In the genomic region with DNA sequence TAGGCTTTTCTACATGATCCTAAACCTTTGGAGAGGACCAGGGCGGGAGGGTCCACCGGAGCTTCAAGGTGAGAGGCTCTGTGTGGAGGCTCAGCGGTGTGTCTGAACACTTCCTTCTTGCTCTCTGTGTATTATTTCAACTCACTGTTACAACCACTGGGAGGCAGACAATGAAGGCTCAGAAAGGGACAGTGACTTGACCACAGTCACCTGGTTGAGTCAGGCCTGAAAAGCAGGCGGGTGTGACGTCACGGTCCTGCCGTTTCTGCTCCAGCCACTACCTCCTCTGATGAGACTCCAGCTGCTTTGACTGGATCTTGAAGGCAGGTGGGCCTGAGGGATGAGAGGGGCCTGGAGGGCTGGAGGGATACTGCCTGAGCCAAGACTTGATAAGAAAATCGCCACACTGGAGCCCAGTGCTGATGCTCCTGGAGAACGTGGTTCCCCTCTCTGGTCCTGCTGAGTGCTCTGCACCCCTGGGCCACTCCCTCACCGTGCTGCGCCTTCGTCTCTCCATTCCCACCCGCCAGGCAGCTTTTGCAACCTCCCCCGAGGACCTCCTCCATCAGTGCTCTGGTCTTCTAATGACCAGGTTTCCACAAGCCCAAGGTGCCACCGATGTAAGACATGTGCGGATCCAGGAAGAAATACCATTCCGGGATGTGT, we compare ENCODE assay signal across 18 cellular contexts. TPM values are rescaled to one million over a fixed set of nuclear protein-coding genes. Genes with fewer than 3 reads are reported as not detected.
DNase-seq lines count a peak whose midpoint lies in the region; ATAC-seq and TF ChIP-seq lines count a peak whose summit lies in the region.
"Had no signal": no experiment of that assay in that cellular context is flagged by ENCODE, and none has a peak within 500 bp of the region (broad histone marks: within the 10 kb centered on the region; RNA-seq: fewer than 3 reads in every experiment).

No MANE protein-coding gene starts in this region.

- H2AFZ ChIP-seq in hepatocyte = no peak overlapping the region

- H3K27me3 ChIP-seq in WERI-Rb-1 (ENCODE audit: insufficient read depth, low read depth, severe bottlenecking) (no peaks in the 10 kb centered on the region), hepatocyte (no peaks in the 10 kb centered on the region)
- H3K27me3 ChIP-seq: BLaER1 treated with 17β-estradiol and CSF1 and Interleukin-3, amounts not matched to agents 10 nM and 100 nM; body of pancreas; pancreas had no signal

- H3K4me2 ChIP-seq in hepatocyte = no peak overlapping the region

- peak; percentile 49 for DNase-seq in GM20000 (ENCODE audit: low spot score)
- no peak for DNase-seq in WERI-Rb-1
- no peak for DNase-seq in NCI-H1417 treated with DMSO at 0.1 percent for 48 hours (lab: John Stamatoyannopoulos, UW)
- DNase-seq in hepatocyte (ENCODE audit: low spot score) = no peak
- no peak for DNase-seq in HK-2 (ENCODE audit: unreplicated experiment)
- DNase-seq: activated B cell treated with CpG ODN at 0.5 μM for 24 hours; activated T-cell treated with anti-CD3 and anti-CD28 coated beads, Interleukin-2, amount 50 U/mL, for 72 hours; body of pancreas; GF-D8; NCI-H226; stimulated activated naive CD4-positive, alpha-beta T cell treated with Interleukin-2 at 50 U/mL for 16 hours had no signal

- no peaks in the 10 kb centered on the region for H4K20me1 ChIP-seq in hepatocyte (ENCODE audit: insufficient read depth, poor library complexity, severe bottlenecking)
- H4K20me1 ChIP-seq: BLaER1 treated with 17β-estradiol and CSF1 and Interleukin-3, amounts not matched to agents 10 nM and 100 nM had no signal

- H3K79me2 ChIP-seq in hepatocyte = no peaks in the 10 kb centered on the region

- H3K9me3 ChIP-seq in WERI-Rb-1 (ENCODE audit: severe bottlenecking) = no peaks in the 10 kb centered on the region
- no peaks in the 10 kb centered on the region for H3K9me3 ChIP-seq in hepatocyte (ENCODE audit: low read depth)
- H3K9me3 ChIP-seq: body of pancreas, pancreas, SJSA1 had no signal

- H3K9me2 ChIP-seq in hepatocyte (replicated peaks; ENCODE audit: insufficient read depth) = no peaks in the 10 kb centered on the region

- peaks cover 16% of the 10 kb centered on the region for H3K36me3 ChIP-seq in WERI-Rb-1
- no peaks in the 10 kb centered on the region for H3K36me3 ChIP-seq in hepatocyte (replicated peaks; ENCODE audit: insufficient read depth, low read depth)
- H3K36me3 ChIP-seq: pancreas, SJSA1 had no signal

- peak; percentile 37 for ATAC-seq in HG03565 (IDR thresholded peaks at IDR 0.05; ENCODE audit: unreplicated experiment)
- ATAC-seq in GM19324 (IDR thresholded peaks at IDR 0.05; ENCODE audit: low FRiP score, unreplicated experiment) = no peak
- ATAC-seq: activated T-cell treated with anti-CD3 and anti-CD28 coated beads, Interleukin-2, amount 50 U/mL, for 72 hours; body of pancreas; pancreas had no signal

- H3K4me1 ChIP-seq in hepatocyte (ENCODE audit: insufficient read depth) = no peaks in the 10 kb centered on the region
- H3K4me1 ChIP-seq: body of pancreas, pancreas, SJSA1 had no signal

- H3K27ac ChIP-seq in WERI-Rb-1 = no peak overlapping the region
- no peak overlapping the region for H3K27ac ChIP-seq in hepatocyte
- H3K27ac ChIP-seq: BLaER1 treated with 17β-estradiol and CSF1 and Interleukin-3, amounts not matched to agents 10 nM and 100 nM; body of pancreas; pancreas; SJSA1 had no signal

- WGBS in hepatocyte (ENCODE audit: low lambda C conversion rate, missing lambda C conversion rate) = 89% methylated on average over 17 of the region's 17 CpGs

- TF ChIP-seq CTCF in GM12872 (IDR thresholded peaks at IDR 0.05; ENCODE audit: insufficient read depth, low read depth, low read length) = 0 out of 3 replicates have a peak, but pooled peaks have one; percentile 26
- no peak for TF ChIP-seq CTCF in GM20000 (IDR thresholded peaks at IDR 0.05; ENCODE audit: extremely low read depth, missing control alignments)
- TF ChIP-seq CTCF in WERI-Rb-1 (IDR thresholded peaks at IDR 0.05; ENCODE audit: low read depth, low read length) = peak; percentile 15; the same call in 1 of the 2 replicates
- no peak for TF ChIP-seq CTCF in hepatocyte (IDR thresholded peaks at IDR 0.05; ENCODE audit: poor library complexity)

- H3K4me3 ChIP-seq in WERI-Rb-1 (ENCODE audit: low read depth, low read length) = no peak overlapping the region
- H3K4me3 ChIP-seq in hepatocyte = no peak overlapping the region
- H3K4me3 ChIP-seq: BLaER1 treated with 17β-estradiol and CSF1 and Interleukin-3, amounts not matched to agents 10 nM and 100 nM; body of pancreas; pancreas; SJSA1 had no signal

RNA-seq across cellular contexts. Expression of a gene that starts 27.9 kb away (rescaled TPM):
- total RNA-seq in hepatocyte = 0.08 and 0.20 TPM in 2 replicates
- polyA plus RNA-seq in hepatocyte = 0.01 and 0.66 TPM in 2 replicates
- total RNA-seq: activated B cell treated with CpG ODN at 0.5 μM for 24 hours; activated T-cell treated with anti-CD3 and anti-CD28 coated beads, Interleukin-2, amount 50 U/mL, for 72 hours; endothelial cell of umbilical vein; SJSA1 had no signal
- polyA plus RNA-seq: endothelial cell of umbilical vein had no signal

RNA-seq across cellular contexts. Expression of a gene that starts 43.1 kb away (rescaled TPM):
- total RNA-seq in hepatocyte = not detected in 2 replicates
- not detected in 2 replicates for polyA plus RNA-seq in hepatocyte
- total RNA-seq: activated B cell treated with CpG ODN at 0.5 μM for 24 hours; activated T-cell treated with anti-CD3 and anti-CD28 coated beads, Interleukin-2, amount 50 U/mL, for 72 hours; body of pancreas; endothelial cell of umbilical vein; pancreas; SJSA1 had no signal
- polyA plus RNA-seq: endothelial cell of umbilical vein, pancreas had no signal

Comparison
In these comparisons a context has a peak if more than half of its experiments do, and no peak if none do; other contexts are left out.
1. CTCF ChIP-seq: peak in GM12872 (single experiment) and WERI-Rb-1 (single experiment); none in GM20000 (single experiment) and hepatocyte (single experiment).